9 cellular contexts compared by ENCODE assay signal in the genomic region with DNA sequence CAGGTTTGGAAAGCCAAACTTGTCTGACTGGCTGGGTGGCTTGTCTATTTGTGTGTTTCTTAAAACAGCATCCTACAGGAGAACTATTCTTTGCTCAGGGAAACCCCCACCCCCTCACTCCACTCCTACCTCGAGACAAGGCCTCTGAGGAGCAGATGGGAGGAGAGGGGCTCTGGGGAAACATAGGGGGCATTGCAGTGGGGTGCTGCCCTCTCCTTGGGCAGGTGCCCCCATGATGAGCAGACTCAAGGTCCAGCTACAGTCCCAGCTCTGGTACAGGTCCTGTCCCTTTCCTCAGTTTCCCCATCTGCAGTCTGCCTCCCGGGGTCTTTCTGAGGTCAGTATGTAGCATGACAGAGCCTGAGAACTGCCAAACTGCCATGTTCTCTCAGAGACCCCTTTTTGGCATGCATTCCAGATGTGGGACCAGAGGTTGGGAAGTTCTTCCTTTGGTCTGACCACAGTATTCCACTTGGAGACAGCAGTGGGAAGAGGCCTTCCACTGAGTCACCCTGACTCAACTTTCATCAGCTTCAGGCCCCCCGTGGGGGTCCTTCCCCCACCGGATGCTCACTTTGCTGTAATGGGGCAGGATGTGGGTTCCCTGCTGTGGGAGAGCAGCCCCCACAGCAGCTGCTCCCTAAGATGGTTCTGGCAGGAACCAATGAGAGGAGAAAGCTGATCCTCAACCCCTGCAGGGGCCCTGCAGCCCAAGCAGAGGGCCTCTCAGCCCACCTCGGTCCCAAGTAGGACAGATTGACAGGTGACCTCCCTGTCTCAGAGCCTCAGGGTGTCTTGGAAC. TPM values are rescaled to one million over a fixed set of nuclear protein-coding genes. Genes with fewer than 3 reads are reported as not detected.
A peak's percentile ranks its signal among the peaks of the same experiment; 100 is the strongest.
DNase-seq lines count a peak whose midpoint lies in the region; ATAC-seq and TF ChIP-seq lines count a peak whose summit lies in the region.
"Had no signal": no experiment of that assay in that cellular context is flagged by ENCODE, and none has a peak within 500 bp of the region (broad histone marks: within the 10 kb centered on the region; RNA-seq: fewer than 3 reads in every experiment).

No MANE protein-coding gene starts in this region.

- peak in 1 of 3 experiments; percentile 29 for DNase-seq in effector memory CD8-positive, alpha-beta T cell
- DNase-seq in uterus (no peak), NCI-H2171 treated with DMSO at 0.1 percent for 48 hours (lab: John Stamatoyannopoulos, UW) (no peak)
- DNase-seq: NCI-H2227 treated with DMSO at 0.1 percent for 48 hours had no signal

- intact Hi-C loops in uterus (cut with DNase I; ENCODE audit: low total_unique reads), result no loop called here

- H3K27ac Mint-ChIP-seq in T-helper 1 cell treated with Interleukin-12 subunit alpha and Interleukin-12 subunit beta and Interleukin-4 antibody, amounts not matched to agents 30 μg/mL and 1 μg/mL, for 36 hours, result peak overlapping the region; percentile 81
- peak overlapping the region; percentile 20 to 39 for H3K27ac Mint-ChIP-seq in effector memory CD8-positive, alpha-beta T cell
- peak overlapping the region; percentile 94 for H3K27ac Mint-ChIP-seq in stimulated activated memory B cell treated with anti-CD40 and anti-IgM and Interleukin-4, amounts not matched to agents 10 μg/mL and 1 μg/mL and 100 μg/mL, for 72 hours
- H3K27ac Mint-ChIP-seq: GM23338 had no signal

- 63% methylated on average over 1 of the region's 5 CpGs; no CpG with 5 or more reads in 1 of the 2 donors for WGBS in gastroesophageal sphincter (ENCODE audit: low coverage in 1 of 2), 2 donors

- no peak overlapping the region for H3K4me3 ChIP-seq in gastroesophageal sphincter
- no peak overlapping the region for H3K4me3 ChIP-seq in uterus
- H3K4me3 ChIP-seq: GM23338 had no signal

- H3K4me1 Mint-ChIP-seq in T-helper 1 cell treated with Interleukin-12 subunit alpha and Interleukin-12 subunit beta and Interleukin-4 antibody, amounts not matched to agents 30 μg/mL and 1 μg/mL, for 36 hours (ENCODE audit: low read depth), result peaks cover 76% of the 10 kb centered on the region
- H3K4me1 Mint-ChIP-seq in effector memory CD8-positive, alpha-beta T cell (ENCODE audit: low read depth in 2 of 2), result peaks cover 43 to 69% of the 10 kb centered on the region in 2 donors
- peaks cover 92% of the 10 kb centered on the region for H3K4me1 Mint-ChIP-seq in stimulated activated memory B cell treated with anti-CD40 and anti-IgM and Interleukin-4, amounts not matched to agents 10 μg/mL and 1 μg/mL and 100 μg/mL, for 72 hours

- no peaks in the 10 kb centered on the region for H3K36me3 Mint-ChIP-seq in T-helper 1 cell treated with Interleukin-12 subunit alpha and Interleukin-12 subunit beta and Interleukin-4 antibody, amounts not matched to agents 30 μg/mL and 1 μg/mL, for 36 hours (ENCODE audit: low read depth)
- H3K36me3 Mint-ChIP-seq in effector memory CD8-positive, alpha-beta T cell (ENCODE audit: insufficient read depth), result peaks cover 3% of the 10 kb centered on the region
- H3K36me3 Mint-ChIP-seq in stimulated activated memory B cell treated with anti-CD40 and anti-IgM and Interleukin-4, amounts not matched to agents 10 μg/mL and 1 μg/mL and 100 μg/mL, for 72 hours, result no peaks in the 10 kb centered on the region

- ATAC-seq in effector memory CD8-positive, alpha-beta T cell (replicated peaks), result peak; percentile 33
- ATAC-seq in stimulated activated memory B cell treated with anti-CD40 and anti-IgM and Interleukin-4, amounts not matched to agents 10 μg/mL and 1 μg/mL and 100 μg/mL, for 72 hours, result no peak
- no peak for ATAC-seq in gastroesophageal sphincter
- ATAC-seq: GM23338 had no signal

- no peak for TF ChIP-seq CTCF in gastroesophageal sphincter (IDR thresholded peaks at IDR 0.05)
- no peak for TF ChIP-seq CTCF in uterus (IDR thresholded peaks at IDR 0.05)

- H3K4me1 ChIP-seq in gastroesophageal sphincter (peaks cover 0 to 6% (median 0%) of the 10 kb centered on the region in 3 donors), uterus (no peaks in the 10 kb centered on the region)

- H3K36me3 ChIP-seq in gastroesophageal sphincter, result no peaks in the 10 kb centered on the region
- no peaks in the 10 kb centered on the region for H3K36me3 ChIP-seq in uterus

- H3K9me3 Mint-ChIP-seq in T-helper 1 cell treated with Interleukin-12 subunit alpha and Interleukin-12 subunit beta and Interleukin-4 antibody, amounts not matched to agents 30 μg/mL and 1 μg/mL, for 36 hours, result no peaks in the 10 kb centered on the region
- no peaks in the 10 kb centered on the region for H3K9me3 Mint-ChIP-seq in effector memory CD8-positive, alpha-beta T cell
- no peaks in the 10 kb centered on the region for H3K9me3 Mint-ChIP-seq in stimulated activated memory B cell treated with anti-CD40 and anti-IgM and Interleukin-4, amounts not matched to agents 10 μg/mL and 1 μg/mL and 100 μg/mL, for 72 hours
- H3K9me3 Mint-ChIP-seq: GM23338 had no signal

- peak overlapping the region; percentile 21 for H3K4me3 Mint-ChIP-seq in T-helper 1 cell treated with Interleukin-12 subunit alpha and Interleukin-12 subunit beta and Interleukin-4 antibody, amounts not matched to agents 30 μg/mL and 1 μg/mL, for 36 hours
- H3K4me3 Mint-ChIP-seq in effector memory CD8-positive, alpha-beta T cell, result peak overlapping the region; percentile 62 to 67
- no peak overlapping the region for H3K4me3 Mint-ChIP-seq in stimulated activated memory B cell treated with anti-CD40 and anti-IgM and Interleukin-4, amounts not matched to agents 10 μg/mL and 1 μg/mL and 100 μg/mL, for 72 hours
- H3K4me3 Mint-ChIP-seq: GM23338 had no signal

- no peaks in the 10 kb centered on the region for H3K27me3 Mint-ChIP-seq in T-helper 1 cell treated with Interleukin-12 subunit alpha and Interleukin-12 subunit beta and Interleukin-4 antibody, amounts not matched to agents 30 μg/mL and 1 μg/mL, for 36 hours (ENCODE audit: low read depth)
- no peaks in the 10 kb centered on the region for H3K27me3 Mint-ChIP-seq in effector memory CD8-positive, alpha-beta T cell
- H3K27me3 Mint-ChIP-seq in stimulated activated memory B cell treated with anti-CD40 and anti-IgM and Interleukin-4, amounts not matched to agents 10 μg/mL and 1 μg/mL and 100 μg/mL, for 72 hours, result no peaks in the 10 kb centered on the region

- H3K9me3 ChIP-seq in gastroesophageal sphincter (no peaks in the 10 kb centered on the region), uterus (no peaks in the 10 kb centered on the region)

- H3K27me3 ChIP-seq in gastroesophageal sphincter (peaks cover 34% of the 10 kb centered on the region), uterus (no peaks in the 10 kb centered on the region)

- TF ChIP-seq POLR2A in GM19193 (IDR thresholded peaks at IDR 0.05; ENCODE audit: extremely low read depth, insufficient read depth, insufficient read length) (peak; percentile 44), gastroesophageal sphincter (IDR thresholded peaks at IDR 0.05) (no peak), uterus (IDR thresholded peaks at IDR 0.05) (no peak)

- no peak overlapping the region for H3K27ac ChIP-seq in gastroesophageal sphincter
- no peak overlapping the region for H3K27ac ChIP-seq in uterus

- TF ChIP-seq EP300 in gastroesophageal sphincter (IDR thresholded peaks at IDR 0.05), result no peak

RNA-seq across cellular contexts. Expression of gene CYP11A1, which starts 32.3 kb away (rescaled TPM):
- 1 to 10 TPM in 3 of 4 donors, under 1 TPM in 1; 0.67 to 3.7 (median 2.7) TPM for total RNA-seq in gastroesophageal sphincter
- 1 to 10 TPM in 2 of 4 donors, not detected in 2; 1.1 to 2.3 TPM for total RNA-seq in uterus

RNA-seq across cellular contexts. Expression of gene SEMA7A, which starts 34.0 kb away (rescaled TPM):
- total RNA-seq in gastroesophageal sphincter (1 to 10 TPM in 3 of 4 donors, under 1 TPM in 1; 0.93 to 2.7 (median 1.8) TPM), uterus (10 to 100 TPM in 1 of 4 donors, 1 to 10 TPM in 1, under 1 TPM in 1, not detected in 1; 0.29 to 16.9 (median 4.5) TPM)

Comparison
In these comparisons a context has a peak if more than half of its experiments do, and no peak if none do; other contexts are left out.
1. H3K27ac Mint-ChIP-seq: peak in every context shown above with its lines; median percentile 94 in stimulated activated memory B cell treated with anti-CD40 and anti-IgM and Interleukin-4, amounts not matched to agents 10 μg/mL and 1 μg/mL and 100 μg/mL, for 72 hours; 81 in T-helper 1 cell treated with Interleukin-12 subunit alpha and Interleukin-12 subunit beta and Interleukin-4 antibody, amounts not matched to agents 30 μg/mL and 1 μg/mL, for 36 hours; 30 in effector memory CD8-positive, alpha-beta T cell.